9 cellular contexts compared by ENCODE assay signal in genomic region chrX:2890536-2891460, GRCh38. TPM values are rescaled to one million over a fixed set of nuclear protein-coding genes. Genes with fewer than 3 reads are reported as not detected.
A peak's percentile ranks its signal among the peaks of the same experiment; 100 is the strongest.
DNase-seq lines count a peak whose midpoint lies in the region; ATAC-seq, FAIRE-seq and TF ChIP-seq lines count a peak whose summit lies in the region.
"Not testable (repeated sequence)": the region's sequence is repeated elsewhere in the genome, so short reads cannot be mapped to it uniquely, and the experiment has no call there.
"Had no signal": no experiment of that assay in that cellular context is flagged by ENCODE, and none has a peak within 500 bp of the region (broad histone marks: within the 10 kb centered on the region; RNA-seq: fewer than 3 reads in every experiment).

No MANE protein-coding gene starts in this region.

- H3K4me3 Mint-ChIP-seq in CD8-positive, alpha-beta memory T cell: peak overlapping the region in 2 of 7 donors; percentile 40 to 85
- peak overlapping the region; percentile 55 for H3K4me3 Mint-ChIP-seq in mesothelial cell of epicardium

- not testable (repeated sequence) for H3K4me3 ChIP-seq in CD8-positive, alpha-beta memory T cell (ENCODE audit: low read length); HUES48 (ENCODE audit: low read depth, low read length); endothelial cell of umbilical vein (replicated peaks in 1 of 3; ENCODE audit: insufficient read depth in 1 of 3, low read depth in 1 of 3, low read length in 3 of 3); osteoblast (ENCODE audit: insufficient read depth, low read length); subcutaneous abdominal adipose tissue (ENCODE audit: low read depth in 1 of 5, low read length in 5 of 5)
- H3K4me3 ChIP-seq in K562: peak overlapping the region; percentile 16

- peak; percentile 58 for TF ChIP-seq POLR2A in K562 (conservative IDR thresholded peaks at IDR 0.05)
- TF ChIP-seq POLR2A in endothelial cell of umbilical vein (IDR thresholded peaks at IDR 0.05; ENCODE audit: low read depth, low read length): not testable (repeated sequence)

- H3K4me2 ChIP-seq in K562 (ENCODE audit: insufficient read depth, low read length) (peak overlapping the region; percentile 71), osteoblast (ENCODE audit: insufficient read depth, low read length) (peak overlapping the region; percentile 95)
- not testable (repeated sequence) for H3K4me2 ChIP-seq in endothelial cell of umbilical vein (ENCODE audit: insufficient read depth, low read length)

- H3K36me3 ChIP-seq in CD8-positive, alpha-beta memory T cell (ENCODE audit: insufficient read depth, low read length); HUES48 (ENCODE audit: control insufficient read depth, insufficient read depth, low read length); K562 (ENCODE audit: control insufficient read depth, insufficient read depth, low read length); endothelial cell of umbilical vein (ENCODE audit: control insufficient read depth in 2 of 2, extremely low read depth in 1 of 2, insufficient read depth in 2 of 2, low read length in 2 of 2); osteoblast (ENCODE audit: insufficient read depth, low read length); subcutaneous abdominal adipose tissue (ENCODE audit: control insufficient read depth in 5 of 5, insufficient read depth in 5 of 5, low read length in 5 of 5): not testable (repeated sequence)

- H3K27me3 Mint-ChIP-seq in CD8-positive, alpha-beta memory T cell; mesothelial cell of epicardium (ENCODE audit: low read depth): not testable (repeated sequence)

- POLR2A ChIA-PET in CD8-positive, alpha-beta memory T cell (lab: Charles Lee); endothelial cell of umbilical vein (lab: Charles Lee): not testable (repeated sequence)
- POLR2A ChIA-PET in K562 (lab: Yijun Ruan, JAX): interaction anchor here (0.6 kb wide), 1 partner anchor 81 kb away, joined by 3 read pairs; no protein-coding TSS in a partner anchor

- dilution Hi-C loops in endothelial cell of umbilical vein (cut with MboI; ENCODE audit: extremely low pct_ligation_motif_present, low sequenced_read_pairs): not testable (repeated sequence)

- H2AFZ ChIP-seq in K562 (ENCODE audit: low read depth, low read length): peak overlapping the region; percentile 91
- H2AFZ ChIP-seq in endothelial cell of umbilical vein (ENCODE audit: low read depth, low read length); osteoblast (ENCODE audit: low read length): not testable (repeated sequence)

- TF ChIP-seq EP300 in K562 (IDR thresholded peaks at IDR 0.05; ENCODE audit: low read length): not testable (repeated sequence)

- not testable (repeated sequence) for TF ChIP-seq CTCF in K562 (IDR thresholded peaks at IDR 0.05 in 2 of 3, conservative IDR thresholded peaks at IDR 0.05 in 1 of 3; ENCODE audit: insufficient read depth in 2 of 3, low read depth in 1 of 3, low read length in 3 of 3); endothelial cell of umbilical vein (IDR thresholded peaks at IDR 0.05; ENCODE audit: extremely low read depth in 1 of 2, insufficient read depth in 1 of 2, low read depth in 1 of 2, low read length in 2 of 2); mesothelial cell of epicardium (IDR thresholded peaks at IDR 0.05; ENCODE audit: unreplicated experiment); osteoblast (IDR thresholded peaks at IDR 0.05; ENCODE audit: extremely low read depth, low read depth, low read length)

- H3K27ac ChIP-seq in CD8-positive, alpha-beta memory T cell (ENCODE audit: low read depth, low read length): peak overlapping the region; percentile 72
- H3K27ac ChIP-seq in HUES48 (ENCODE audit: low read depth, low read length): peak overlapping the region; percentile 88
- H3K27ac ChIP-seq in K562 (ENCODE audit: extremely low read depth, low read depth, low read length): peak overlapping the region; percentile 97
- not testable (repeated sequence) for H3K27ac ChIP-seq in endothelial cell of umbilical vein (ENCODE audit: insufficient read depth, low read depth, low read length); osteoblast (ENCODE audit: low read depth, low read length)
- H3K27ac ChIP-seq in subcutaneous abdominal adipose tissue (ENCODE audit: low read depth, low read length): peak overlapping the region; percentile 30

- in situ Hi-C loops in K562 (cut with MboI): loop anchor here (25.0 kb wide), 1 partner anchor 747 kb away; no protein-coding TSS in a partner anchor

- H3K9me3 ChIP-seq in CD8-positive, alpha-beta memory T cell (ENCODE audit: low read length); HUES48 (ENCODE audit: control insufficient read depth, insufficient read depth, low read length); K562 (replicated peaks; ENCODE audit: control insufficient read depth, insufficient read depth, low read depth, low read length); endothelial cell of umbilical vein (replicated peaks; ENCODE audit: control insufficient read depth, insufficient read depth, low read length); osteoblast (ENCODE audit: low read depth, low read length); subcutaneous abdominal adipose tissue (ENCODE audit: control insufficient read depth in 5 of 5, low read length in 5 of 5): not testable (repeated sequence)

- not testable (repeated sequence) for H3K79me2 ChIP-seq in K562 (ENCODE audit: control insufficient read depth, insufficient read depth, low read length); endothelial cell of umbilical vein (ENCODE audit: control insufficient read depth, insufficient read depth, low read length); osteoblast (ENCODE audit: insufficient read depth, low read length)

- not testable (repeated sequence) for H3K9me1 ChIP-seq in K562 (ENCODE audit: control insufficient read depth, insufficient read depth, low read length); endothelial cell of umbilical vein (replicated peaks; ENCODE audit: control insufficient read depth, extremely low read depth, insufficient read depth, low read length)

- DNase-seq in CD8-positive, alpha-beta memory T cell; endothelial cell of umbilical vein (ENCODE audit: low read depth, low spot score); mesothelial cell of epicardium (ENCODE audit: low spot score in 2 of 2, unreplicated experiment in 2 of 2); osteoblast (ENCODE audit: insufficient read length, low spot score, missing footprints): not testable (repeated sequence)
- peak in 1 of 4 experiments; percentile 34 for DNase-seq in K562 (ENCODE audit: extremely low read depth in 1 of 4, low spot score in 3 of 4)

- not testable (repeated sequence) for H3K9ac ChIP-seq in HUES48 (ENCODE audit: low read depth, low read length); endothelial cell of umbilical vein (replicated peaks; ENCODE audit: extremely low read depth, insufficient read depth, low read length); subcutaneous abdominal adipose tissue (ENCODE audit: low read length in 5 of 5)
- peak overlapping the region; percentile 72 to 78; a peak in 3 of 4 replicates for H3K9ac ChIP-seq in K562 (ENCODE audit: insufficient read depth in 1 of 2, low read depth in 2 of 2, low read length in 2 of 2)

- BruUV-seq in K562 (replicated peaks; lab: Mats Ljungman, UMichigan): TSS peak; percentile 98
- BruUV-seq in endothelial cell of umbilical vein (replicated peaks; lab: Mats Ljungman, UMichigan): not testable (repeated sequence)

- 0% methylated on average over 17 of the region's 22 CpGs for WGBS in K562 (ENCODE audit: insufficient coverage, low coverage, missing lambda C conversion rate)

- not testable (repeated sequence) for H3K27me3 ChIP-seq in CD8-positive, alpha-beta memory T cell (ENCODE audit: insufficient read depth, low read length, poor library complexity, severe bottlenecking); HUES48 (ENCODE audit: control insufficient read depth, insufficient read depth, low read length); K562 (ENCODE audit: control insufficient read depth in 2 of 2, insufficient read depth in 2 of 2, low read length in 2 of 2); endothelial cell of umbilical vein (ENCODE audit: control insufficient read depth in 2 of 2, insufficient read depth in 2 of 2, low read length in 2 of 2); osteoblast (ENCODE audit: insufficient read depth, low read length); subcutaneous abdominal adipose tissue (ENCODE audit: control insufficient read depth in 5 of 5, insufficient read depth in 4 of 5, low read length in 5 of 5)

- not testable (repeated sequence) for H4K20me1 ChIP-seq in K562 (replicated peaks; ENCODE audit: control insufficient read depth, insufficient read depth, low read length); endothelial cell of umbilical vein (replicated peaks; ENCODE audit: control insufficient read depth, extremely low read depth, insufficient read depth, low read length); osteoblast (ENCODE audit: insufficient read depth, low read length)

- intact Hi-C loops in K562 (cut with micrococcal nuclease): loop anchor here (2.0 kb wide), 2 partner anchors 32 to 748 kb away; no protein-coding TSS in a partner anchor
- intact Hi-C loops in endothelial cell of umbilical vein (cut with micrococcal nuclease): not testable (repeated sequence)

- CTCF ChIA-PET in CD8-positive, alpha-beta memory T cell (lab: Charles Lee); K562 (lab: Yijun Ruan, JAX; ENCODE audit: low intra/inter-chr PET ratio); endothelial cell of umbilical vein (lab: Charles Lee): not testable (repeated sequence)

- H3K4me1 Mint-ChIP-seq in CD8-positive, alpha-beta memory T cell: peaks cover 11 to 20% (median 18%) of the 10 kb centered on the region in 3 donors
- peaks cover 74% of the 10 kb centered on the region for H3K4me1 Mint-ChIP-seq in mesothelial cell of epicardium

- not testable (repeated sequence) for TF ChIP-seq RAD21 in K562 (CRISPR knock-in tag; conservative IDR thresholded peaks at IDR 0.05 in 1 of 2, IDR thresholded peaks at IDR 0.05 in 1 of 2)

- FAIRE-seq in TTC549 (lab: Jason Lieb, UNC): peak; percentile 89
- FAIRE-seq in K562 (lab: Jason Lieb, UNC): peak; percentile 98
- peak; percentile 70 for FAIRE-seq in endothelial cell of umbilical vein (lab: Jason Lieb, UNC)

- peak overlapping the region in 1 of 8 donors; percentile 15 for H3K27ac Mint-ChIP-seq in CD8-positive, alpha-beta memory T cell
- H3K27ac Mint-ChIP-seq in mesothelial cell of epicardium: peak overlapping the region; percentile 98

- not testable (repeated sequence) for H3K36me3 Mint-ChIP-seq in CD8-positive, alpha-beta memory T cell; mesothelial cell of epicardium

- not testable (repeated sequence) for H3K9me3 Mint-ChIP-seq in CD8-positive, alpha-beta memory T cell; mesothelial cell of epicardium

- not testable (repeated sequence) for H3K4me1 ChIP-seq in CD8-positive, alpha-beta memory T cell (ENCODE audit: insufficient read depth, low read length); endothelial cell of umbilical vein (ENCODE audit: control insufficient read depth, extremely low read depth, insufficient read depth, low read length); osteoblast (ENCODE audit: insufficient read depth, low read length)
- peaks cover 24% of the 10 kb centered on the region for H3K4me1 ChIP-seq in HUES48 (ENCODE audit: control insufficient read depth, insufficient read depth, low read length)
- H3K4me1 ChIP-seq in K562 (replicated peaks in 1 of 2; ENCODE audit: control insufficient read depth in 2 of 2, insufficient read depth in 2 of 2, low read length in 2 of 2): peaks cover 10 to 25% of the 10 kb centered on the region in 2 experiments; a peak in 4 of 5 replicates
- H3K4me1 ChIP-seq in subcutaneous abdominal adipose tissue (ENCODE audit: control insufficient read depth in 5 of 5, insufficient read depth in 5 of 5, low read length in 5 of 5): peaks cover 2 to 52% (median 29%) of the 10 kb centered on the region in 5 donors

- peak; percentile 84 for ATAC-seq in K562

RNA-seq across cellular contexts. Expression of gene ARSD, which starts 38.3 kb away (rescaled TPM):
- 1 to 10 TPM; 1.6 to 2.2 TPM for total RNA-seq in CD8-positive, alpha-beta memory T cell
- polyA plus RNA-seq in CD8-positive, alpha-beta memory T cell: 4.0 TPM
- 0.28 TPM in 1 of 2 replicates, not detected in the other for total RNA-seq in K562 (2011; cell fraction: chromatin; rRNA removed; ENCODE audit: low replicate concordance)
- not detected in 2 replicates for total RNA-seq in K562 (2011; cell fraction: nucleolus; rRNA removed)
- total RNA-seq in K562 (2011; cell fraction: nucleoplasm; rRNA removed): 0.07 and 0.31 TPM in 2 replicates
- total RNA-seq in K562 (2014; rRNA removed) (0.04 and 0.05 TPM in 2 replicates), K562 (2014; rRNA removed; fragmentation: Illumina TruSeq; extraction: Trizol) (0.07 and 0.29 TPM in 2 replicates), K562 (2015; rRNA removed; fragmentation: Illumina TruSeq; extraction: Trizol) (0.11 TPM in 2 replicates), K562 (2021) (0.13 and 0.16 TPM in 2 replicates), endothelial cell of umbilical vein (16.4 and 18.6 TPM in 2 replicates), mesothelial cell of epicardium (54.5 to 55.6 TPM (median 55.5 TPM) in 3 replicates), osteoblast (20.6 and 23.3 TPM in 2 replicates)
- polyA plus RNA-seq in K562 (2011; rRNA removed) (0.06 and 0.11 TPM in 2 replicates), K562 (2014; fragmentation: Illumina TruSeq; extraction: Trizol) (0.06 and 0.15 TPM in 2 replicates), K562 (2014; fragmentation: Nextera tagmentation; extraction: Ambion mirVana) (under 1 TPM; 0.22 to 0.23 TPM), K562 (2014; rRNA removed) (1.3 TPM in 1 of 2 replicates, not detected in the other), endothelial cell of umbilical vein (15.5 and 17.3 TPM in 2 replicates)
- 0.04 and 0.25 TPM in 2 replicates for polyA plus RNA-seq in K562 (2011; cell fraction: cytosol; rRNA removed)
- 0.16 and 0.20 TPM in 2 replicates for polyA plus RNA-seq in K562 (2011; cell fraction: nucleus; rRNA removed)
- polyA plus RNA-seq in K562 (2012): 0.21 and 0.89 TPM in 2 replicates
- 0.03 and 0.04 TPM in 2 replicates for polyA minus RNA-seq in K562 (2011; rRNA and poly(A)+ RNA removed)
- polyA minus RNA-seq in K562 (2011; cell fraction: cytosol; rRNA and poly(A)+ RNA removed): not detected in 2 replicates
- polyA minus RNA-seq in K562 (2011; cell fraction: nucleus; rRNA and poly(A)+ RNA removed): 0.13 TPM in 1 of 2 replicates, not detected in the other
- 9.6 and 11.4 TPM in 2 replicates for polyA plus RNA-seq in endothelial cell of umbilical vein (2011; cell fraction: cytosol; rRNA removed)
- polyA plus RNA-seq in endothelial cell of umbilical vein (2011; cell fraction: nucleus; rRNA removed): 12.5 and 15.4 TPM in 2 replicates
- polyA plus RNA-seq in endothelial cell of umbilical vein (2012): 13.6 and 14.6 TPM in 2 replicates
- polyA minus RNA-seq in endothelial cell of umbilical vein: 31.2 and 33.3 TPM in 2 replicates
- polyA minus RNA-seq in endothelial cell of umbilical vein (2011; cell fraction: cytosol; rRNA and poly(A)+ RNA removed): 4.4 TPM
- polyA minus RNA-seq in endothelial cell of umbilical vein (2011; cell fraction: nucleus; rRNA and poly(A)+ RNA removed): 9.2 and 9.4 TPM in 2 replicates
- total RNA-seq: G401 had no signal
